20 cellular contexts compared by ENCODE assay signal in genomic region chr2:124874226-124874625, GRCh38.
DNase-seq lines count a peak whose midpoint lies in the region; ATAC-seq, FAIRE-seq and TF ChIP-seq lines count a peak whose summit lies in the region.
"Had no signal": no experiment of that assay in that cellular context is flagged by ENCODE, and none has a peak within 500 bp of the region (broad histone marks: within the 10 kb centered on the region; RNA-seq: fewer than 3 reads in every experiment).

No MANE protein-coding gene starts in this region.

- no peak for ATAC-seq in HG03095 (IDR thresholded peaks at IDR 0.05; ENCODE audit: unreplicated experiment)
- ATAC-seq: GM12878 had no signal

- no peak overlapping the region for H3K4me3 Mint-ChIP-seq in astrocyte (ENCODE audit: unreplicated experiment)
- H3K4me3 Mint-ChIP-seq: CD4-positive, alpha-beta memory T cell; HFFc6 had no signal

- H3K79me2 ChIP-seq in astrocyte (ENCODE audit: insufficient read depth, low read length) (no peaks in the 10 kb centered on the region), Karpas-422 (ENCODE audit: low read length) (no peaks in the 10 kb centered on the region)

- no peak overlapping the region for H3K27ac Mint-ChIP-seq in astrocyte (ENCODE audit: unreplicated experiment)
- H3K27ac Mint-ChIP-seq: CD4-positive, alpha-beta memory T cell; HFFc6 had no signal

- H3K27me3 ChIP-seq in astrocyte (ENCODE audit: insufficient read depth, low read length): no peaks in the 10 kb centered on the region
- no peaks in the 10 kb centered on the region for H3K27me3 ChIP-seq in Karpas-422 (ENCODE audit: low read length)

- FAIRE-seq in astrocyte (lab: Jason Lieb, UNC): no peak
- FAIRE-seq: GM12878, GM18507, H54 had no signal

- H3K27ac ChIP-seq in astrocyte (ENCODE audit: low read depth, low read length) (no peak overlapping the region), Karpas-422 (ENCODE audit: low read length) (no peak overlapping the region)

- in situ Hi-C loops in GM13976 (cut with MboI; ENCODE audit: low sequenced_read_pairs, unreplicated experiment): no loop called here

- peaks cover 2% of the 10 kb centered on the region for H3K27me3 Mint-ChIP-seq in astrocyte (ENCODE audit: low read depth, unreplicated experiment)
- H3K27me3 Mint-ChIP-seq: CD4-positive, alpha-beta memory T cell had no signal

- H3K4me1 Mint-ChIP-seq in astrocyte (ENCODE audit: low read depth, unreplicated experiment): peaks cover 5% of the 10 kb centered on the region
- H3K4me1 Mint-ChIP-seq: CD4-positive, alpha-beta memory T cell had no signal

- H3K9ac ChIP-seq in astrocyte (ENCODE audit: low read length) (no peak overlapping the region), Karpas-422 (ENCODE audit: low read length) (no peak overlapping the region)

- no peaks in the 10 kb centered on the region for H3K9me2 ChIP-seq in Karpas-422 (replicated peaks; ENCODE audit: insufficient read depth, low read length)

- no peaks in the 10 kb centered on the region for H4K20me1 ChIP-seq in astrocyte (ENCODE audit: insufficient read depth, low read length)
- H4K20me1 ChIP-seq in Karpas-422 (ENCODE audit: insufficient read depth, low read depth, low read length): no peaks in the 10 kb centered on the region

- no peak overlapping the region for H3K4me2 ChIP-seq in astrocyte (ENCODE audit: low read length)
- no peak overlapping the region for H3K4me2 ChIP-seq in Karpas-422 (ENCODE audit: low read depth, low read length, poor library complexity, severe bottlenecking)

- peaks cover 3% of the 10 kb centered on the region for H3K9me3 Mint-ChIP-seq in astrocyte (ENCODE audit: unreplicated experiment)

- H2AFZ ChIP-seq in astrocyte (ENCODE audit: low read depth, low read length): no peak overlapping the region
- no peak overlapping the region for H2AFZ ChIP-seq in Karpas-422 (ENCODE audit: low read length)

- no peak for TF ChIP-seq CTCF in astrocyte (IDR thresholded peaks at IDR 0.05; ENCODE audit: insufficient read depth, low read depth, low read length)
- no peak for TF ChIP-seq CTCF in fibroblast of pulmonary artery (IDR thresholded peaks at IDR 0.05; ENCODE audit: low read length, missing control alignments)
- TF ChIP-seq CTCF in GM13976 (IDR thresholded peaks at IDR 0.05; ENCODE audit: borderline replicate concordance, control extremely low read depth, extremely low read depth, insufficient read depth, missing control alignments): no peak

- H3K4me3 ChIP-seq in astrocyte (ENCODE audit: insufficient read depth, low read depth, low read length) (no peak overlapping the region), fibroblast of pulmonary artery (replicated peaks; ENCODE audit: low read depth, low read length) (no peak overlapping the region), Karpas-422 (ENCODE audit: low read length) (no peak overlapping the region)
- H3K4me3 ChIP-seq: GM12878, HAP-1 had no signal

- H3K36me3 ChIP-seq in astrocyte (ENCODE audit: insufficient read depth, low read length) (no peaks in the 10 kb centered on the region), Karpas-422 (ENCODE audit: insufficient read depth, low read length) (no peaks in the 10 kb centered on the region)
- H3K36me3 ChIP-seq: HAP-1 had no signal

- no peaks in the 10 kb centered on the region for H3K36me3 Mint-ChIP-seq in astrocyte (ENCODE audit: low read depth, unreplicated experiment)
- H3K36me3 Mint-ChIP-seq: CD4-positive, alpha-beta memory T cell had no signal

- peaks cover 3% of the 10 kb centered on the region for H3K9me3 ChIP-seq in astrocyte (ENCODE audit: insufficient read depth, low read depth, low read length)
- no peaks in the 10 kb centered on the region for H3K9me3 ChIP-seq in Karpas-422 (ENCODE audit: low read length)

- DNase-seq in astrocyte (ENCODE audit: low read depth) (peak; percentile 4), fibroblast of pulmonary artery (ENCODE audit: low read depth) (peak; percentile 20), left kidney (ENCODE audit: low read depth, low spot score) (peak; percentile 25), GM13976 (ENCODE audit: low spot score) (no peak), Karpas-422 (no peak), T-helper 9 cell (no peak)
- DNase-seq: C1 segment of cervical spinal cord; Calu3; CD4-positive, alpha-beta memory T cell; COR-L47; DND-41; EL; GDM1; GOT3; HFFc6 had no signal

- H3K4me1 ChIP-seq in astrocyte (ENCODE audit: insufficient read depth, low read length): no peaks in the 10 kb centered on the region
- H3K4me1 ChIP-seq in Karpas-422 (ENCODE audit: low read length): no peaks in the 10 kb centered on the region
- H3K4me1 ChIP-seq: HAP-1 had no signal

Comparison
In these comparisons a context has a peak if more than half of its experiments do, and no peak if none do; other contexts are left out.
1. DNase-seq: peak in astrocyte (single experiment), fibroblast of pulmonary artery (single experiment) and left kidney (single experiment); none in GM13976 (single experiment), Karpas-422 (single experiment) and T-helper 9 cell (single experiment).